In genomic region chr3:118804959-118805358, GRCh38 we compare ENCODE assay signal across 15 cellular contexts.
A peak's percentile ranks its signal among the peaks of the same experiment; 100 is the strongest.
DNase-seq lines count a peak whose midpoint lies in the region; TF ChIP-seq lines count a peak whose summit lies in the region.
"Had no signal": no experiment of that assay in that cellular context is flagged by ENCODE, and none has a peak within 500 bp of the region (broad histone marks: within the 10 kb centered on the region; RNA-seq: fewer than 3 reads in every experiment).

No MANE protein-coding gene starts in this region.

- CTCF ChIA-PET in A673 (lab: Charles Lee) = no interaction called here

- H3K4me1 ChIP-seq in A673 (ENCODE audit: insufficient read depth, low read length, poor library complexity, severe bottlenecking) (no peaks in the 10 kb centered on the region), Karpas-422 (ENCODE audit: low read length) (peaks cover 64% of the 10 kb centered on the region), OCI-LY1 (ENCODE audit: insufficient read depth, low read length, severe bottlenecking) (peaks cover 74% of the 10 kb centered on the region)

- no peaks in the 10 kb centered on the region for H3K9me2 ChIP-seq in Karpas-422 (replicated peaks; ENCODE audit: insufficient read depth, low read length)
- no peaks in the 10 kb centered on the region for H3K9me2 ChIP-seq in OCI-LY1 (ENCODE audit: low read depth, low read length)

- H3K9ac ChIP-seq in Karpas-422 (ENCODE audit: low read length) (no peak overlapping the region), OCI-LY1 (ENCODE audit: low read length) (no peak overlapping the region)

- H2AFZ ChIP-seq in Karpas-422 (ENCODE audit: low read length) (no peak overlapping the region), OCI-LY1 (ENCODE audit: low read length) (no peak overlapping the region)

- H3K79me2 ChIP-seq in Karpas-422 (ENCODE audit: low read length) (peaks cover 98% of the 10 kb centered on the region), OCI-LY1 (ENCODE audit: insufficient read depth, low read length) (peaks cover 51% of the 10 kb centered on the region)

- H3K4me2 ChIP-seq in Karpas-422 (ENCODE audit: low read depth, low read length, poor library complexity, severe bottlenecking) = peak overlapping the region; percentile 52
- H3K4me2 ChIP-seq in OCI-LY1 (ENCODE audit: low read length) = peak overlapping the region; percentile 56; the same call in 1 of the 2 replicates

- H3K4me3 ChIP-seq in A673 (ENCODE audit: low read depth, low read length, poor library complexity, severe bottlenecking) (no peak overlapping the region), Karpas-422 (ENCODE audit: low read length) (no peak overlapping the region), OCI-LY1 (ENCODE audit: low read depth, low read length, poor library complexity, severe bottlenecking) (peak overlapping the region; percentile 36)
- H3K4me3 ChIP-seq: K562 had no signal

- no peaks in the 10 kb centered on the region for H3F3A ChIP-seq in OCI-LY1 (ENCODE audit: insufficient read depth, low read length)

- H3K27ac ChIP-seq in A673 (ENCODE audit: low read depth, low read length, poor library complexity, severe bottlenecking) (no peak overlapping the region), Karpas-422 (ENCODE audit: low read length) (peak overlapping the region; percentile 54), OCI-LY1 (ENCODE audit: low read depth, low read length, poor library complexity, severe bottlenecking) (peak overlapping the region; percentile 23)
- H3K27ac ChIP-seq: C4-2B had no signal

- intact Hi-C loops in A673 (cut with micrococcal nuclease; ENCODE audit: unreplicated experiment) = no loop called here

- H3K36me3 ChIP-seq in A673 (ENCODE audit: insufficient read depth, low read length, poor library complexity, severe bottlenecking) = no peaks in the 10 kb centered on the region
- peaks cover 81% of the 10 kb centered on the region for H3K36me3 ChIP-seq in Karpas-422 (ENCODE audit: insufficient read depth, low read length)
- peaks cover 31% of the 10 kb centered on the region for H3K36me3 ChIP-seq in OCI-LY1 (ENCODE audit: insufficient read depth, low read length)

- BruUV-seq in A673 (replicated peaks; lab: Mats Ljungman, UMichigan) = no TSS peak

- POLR2A ChIA-PET in A673 (lab: Charles Lee; ENCODE audit: low non-redundant PET) = no interaction called here

- H3K27me3 ChIP-seq in A673 (replicated peaks; ENCODE audit: insufficient read depth, low read depth, low read length, poor library complexity) = no peaks in the 10 kb centered on the region
- H3K27me3 ChIP-seq in Karpas-422 (ENCODE audit: low read length) = no peaks in the 10 kb centered on the region
- H3K27me3 ChIP-seq in OCI-LY1 (ENCODE audit: insufficient read depth, low read length) = no peaks in the 10 kb centered on the region

- no peaks in the 10 kb centered on the region for H4K20me1 ChIP-seq in Karpas-422 (ENCODE audit: insufficient read depth, low read depth, low read length)
- peaks cover 2% of the 10 kb centered on the region; the same call in 1 of the 2 replicates for H4K20me1 ChIP-seq in OCI-LY1 (ENCODE audit: insufficient read depth, low read length)

- DNase-seq in A673 (ENCODE audit: low spot score) (peak; percentile 10), Karpas-422 (no peak), left kidney (ENCODE audit: low read depth, low spot score) (peak; percentile 34), putamen (ENCODE audit: low spot score) (no peak), AG08395 (ENCODE audit: low spot score) (no peak), NCI-H526 (lab: John Stamatoyannopoulos, UW) (no peak)
- DNase-seq: ACHN; AML-193; CD4-positive, alpha-beta memory T cell; DMS153; H9; IMR-90 had no signal

- H3K9me3 ChIP-seq in A673 (ENCODE audit: low read depth, low read length, poor library complexity, severe bottlenecking) (no peaks in the 10 kb centered on the region), Karpas-422 (ENCODE audit: low read length) (no peaks in the 10 kb centered on the region; the same call in 1 of the 2 replicates), OCI-LY1 (ENCODE audit: low read length) (no peaks in the 10 kb centered on the region)

- TF ChIP-seq CTCF in A673 (conservative IDR thresholded peaks at IDR 0.05; ENCODE audit: low read depth, low read length) (no peak), OCI-LY1 (IDR thresholded peaks at IDR 0.05; ENCODE audit: low read length) (no peak)

Comparison
In these comparisons a context has a peak if more than half of its experiments do, and no peak if none do; other contexts are left out.
1. DNase-seq: peak in A673 (single experiment) and left kidney (single experiment); none in Karpas-422 (single experiment), putamen (single experiment), AG08395 (single experiment) and NCI-H526 (0 of 2).